ENCODE assay signal across 8 cellular contexts in the genomic region with DNA sequence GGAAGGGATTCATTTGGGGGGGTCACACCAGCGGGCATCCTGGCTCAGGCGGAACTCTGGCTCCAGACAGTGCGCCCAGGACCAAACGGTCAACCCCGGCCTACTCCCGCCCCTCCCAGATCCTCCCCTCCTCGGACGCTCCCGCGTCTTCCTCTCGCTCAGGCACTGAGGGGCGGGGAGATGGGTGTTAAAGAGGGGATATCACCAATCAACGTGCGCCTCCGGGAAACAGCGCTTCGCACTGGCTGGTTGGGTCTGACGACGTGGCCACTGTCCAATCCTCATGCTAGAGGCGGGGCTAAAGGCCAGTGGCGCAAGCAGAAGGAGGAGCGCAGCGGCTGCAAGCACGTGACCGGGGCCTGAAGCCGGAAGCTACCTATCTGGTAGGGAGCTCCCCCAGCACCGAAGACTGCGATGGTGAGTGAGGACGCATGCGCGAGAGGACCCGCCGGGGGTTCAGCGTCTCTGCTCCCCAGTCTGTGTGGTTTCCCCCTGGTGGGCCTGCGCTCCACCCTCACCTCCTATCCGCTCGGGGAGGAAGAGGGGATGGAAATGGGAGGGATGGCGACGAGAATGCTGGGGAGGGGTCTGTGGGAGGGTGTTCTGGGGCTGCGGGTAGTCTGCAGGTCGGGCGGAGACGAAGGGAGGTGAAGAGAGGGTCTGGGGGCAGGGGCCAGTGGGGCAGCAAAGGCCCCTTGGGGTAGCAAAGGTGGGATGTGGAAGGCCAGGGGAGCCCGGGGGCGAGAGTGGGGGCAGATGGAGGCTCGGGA. TPM values are rescaled to one million over a fixed set of nuclear protein-coding genes. Genes with fewer than 3 reads are reported as not detected.
DNase-seq lines count a peak whose midpoint lies in the region; ATAC-seq lines count a peak whose summit lies in the region.

A gene (plus strand): TSS at position 360 of the 770 bp plus-strand sequence. CDS start 55 bp downstream, at position 415.

- H3K36me3 ChIP-seq in effector memory CD4-positive, alpha-beta T cell (ENCODE audit: control insufficient read depth, insufficient read depth, low read length), result peaks cover 11% of the 10 kb centered on the region

- peak within 1 kb of the TSS; percentile 90 for H3K4me3 ChIP-seq in effector memory CD4-positive, alpha-beta T cell (ENCODE audit: insufficient read depth, low read depth, low read length, poor library complexity, severe bottlenecking)

- peak within 1 kb of the TSS; percentile 97 for H3K27ac ChIP-seq in effector memory CD4-positive, alpha-beta T cell (ENCODE audit: insufficient read depth, low read length, poor library complexity, severe bottlenecking)

- peak; percentile 93 for ATAC-seq in GM21360 (IDR thresholded peaks at IDR 0.05; ENCODE audit: unreplicated experiment)

- DNase-seq in COLO829 (ENCODE audit: low spot score), result peak; percentile 100
- DNase-seq in HT1080 (ENCODE audit: low read depth), result peak; percentile 99
- peak; percentile 100 for DNase-seq in NOMO-1 treated with DMSO at 0.1 percent for 48 hours (lab: John Stamatoyannopoulos, UW; ENCODE audit: unreplicated experiment)
- DNase-seq in activated CD8-positive, alpha-beta memory T cell treated with anti-CD3 and anti-CD28 coated beads for 4 hours (ENCODE audit: low read depth in 2 of 2), result peak; percentile 95 to 97
- DNase-seq in effector memory CD4-positive, alpha-beta T cell, result peak; percentile 98 to 99 (median 98)
- DNase-seq in medulla oblongata (ENCODE audit: extremely low spot score), result peak; percentile 100
- DNase-seq in stimulated activated CD8-positive, alpha-beta memory T cell treated with anti-CD3 and anti-CD28 coated beads, Interleukin-12 subunit alpha, Interleukin-12 subunit beta, amount 100 ng/mL, for 1 hour (ENCODE audit: low read depth), result peak; percentile 96

- H3K27me3 ChIP-seq in effector memory CD4-positive, alpha-beta T cell (replicated peaks; ENCODE audit: control insufficient read depth, insufficient read depth, low read length, poor library complexity, severe bottlenecking), result no peaks in the 10 kb centered on the region

- peaks cover 13% of the 10 kb centered on the region for H3K4me1 ChIP-seq in effector memory CD4-positive, alpha-beta T cell (ENCODE audit: control insufficient read depth, insufficient read depth, low read length, poor library complexity, severe bottlenecking)

- H3K9me3 ChIP-seq in effector memory CD4-positive, alpha-beta T cell (ENCODE audit: control insufficient read depth, low read length), result no peaks in the 10 kb centered on the region

RNA-seq across cellular contexts. Expression of the gene that starts here (rescaled TPM):
- 88.0 and 156 TPM in 2 replicates for total RNA-seq in HT1080 (2014; rRNA removed; shearing (Covaris generic))
- polyA plus RNA-seq in HT1080 (2015; cell fraction: cytosol; rRNA removed), result 103 and 108 TPM in 2 replicates
- 41.9 and 53.6 TPM in 2 replicates for polyA plus RNA-seq in HT1080 (2015; cell fraction: nucleus; rRNA removed)

Comparison
In these comparisons a context has a peak if more than half of its experiments do, and no peak if none do; other contexts are left out.
1. Peak in every context shown above with its lines: DNase-seq, ATAC-seq, H3K4me3 ChIP-seq and H3K27ac ChIP-seq.